ENCODE assay signal across 8 cellular contexts in genomic region chr19:9827325-9828238, GRCh38. TPM values are rescaled to one million over a fixed set of nuclear protein-coding genes. Genes with fewer than 3 reads are reported as not detected.
A peak's percentile ranks its signal among the peaks of the same experiment; 100 is the strongest.
DNase-seq lines count a peak whose midpoint lies in the region; ATAC-seq and TF ChIP-seq lines count a peak whose summit lies in the region.

Gene UBL5, plus strand, starts transcription at chr19:9827918. Its CDS starts 420 bp downstream, at chr19:9828338.

- DNase-seq in NCI-H2081 (lab: John Stamatoyannopoulos, UW) (peak; percentile 83 to 92), T-helper 9 cell (peak; percentile 80), astrocyte of the cerebellum (ENCODE audit: low read depth) (peak; percentile 57), hepatic stellate cell (ENCODE audit: low spot score) (peak; percentile 97), vagina (ENCODE audit: extremely low spot score in 2 of 2) (no peak)

- ATAC-seq in GM18511 (IDR thresholded peaks at IDR 0.05; ENCODE audit: unreplicated experiment) (peak; percentile 95), HG03025 (IDR thresholded peaks at IDR 0.05; ENCODE audit: low FRiP score, unreplicated experiment) (peak; percentile 75)

- H3K4me1 ChIP-seq in rectal smooth muscle tissue (ENCODE audit: control insufficient read depth, insufficient read depth, low read length) (peaks cover 11% of the 10 kb centered on the region), vagina (peaks cover 29% of the 10 kb centered on the region)

- H3K27ac ChIP-seq in rectal smooth muscle tissue (ENCODE audit: low read depth, low read length) = peak within 1 kb of the TSS; percentile 81
- peak within 1 kb of the TSS; percentile 79 for H3K27ac ChIP-seq in vagina

- in situ Hi-C loops in astrocyte of the cerebellum (cut with HindIII; ENCODE audit: low sequenced_read_pairs) = no loop called here

- no peaks in the 10 kb centered on the region for H3K9me3 ChIP-seq in vagina

- H3K27me3 ChIP-seq in rectal smooth muscle tissue (ENCODE audit: control insufficient read depth, insufficient read depth, low read length) (no peaks in the 10 kb centered on the region), vagina (no peaks in the 10 kb centered on the region)

- intact Hi-C loops in vagina (cut with DNase I) = no loop called here

- H3K4me3 ChIP-seq in astrocyte of the cerebellum (ENCODE audit: low read depth, low read length) (peak within 1 kb of the TSS; percentile 98), rectal smooth muscle tissue (ENCODE audit: low read length) (peak within 1 kb of the TSS; percentile 92), vagina (peak within 1 kb of the TSS; percentile 91)

- TF ChIP-seq POLR2A in vagina (IDR thresholded peaks at IDR 0.05) = peak in 1 of 2 donors; percentile 64

- peak within 1 kb of the TSS; percentile 86 for H3K9ac ChIP-seq in rectal smooth muscle tissue (ENCODE audit: low read length)

- H3K36me3 ChIP-seq in rectal smooth muscle tissue (ENCODE audit: control insufficient read depth, insufficient read depth, low read length) (no peaks in the 10 kb centered on the region), vagina (peaks cover 0 to 14% of the 10 kb centered on the region in 2 donors)

- TF ChIP-seq CTCF in astrocyte of the cerebellum (IDR thresholded peaks at IDR 0.05; ENCODE audit: low read depth, low read length, missing control alignments) (no peak), vagina (IDR thresholded peaks at IDR 0.05) (no peak)

RNA-seq across cellular contexts. Expression of gene UBL5, which starts in this region (rescaled TPM):
- total RNA-seq in vagina = 269 TPM

Comparison
In these comparisons a context has a peak if more than half of its experiments do, and no peak if none do; other contexts are left out.
1. DNase-seq: peak in NCI-H2081 (2 of 2), T-helper 9 cell (single experiment), astrocyte of the cerebellum (single experiment) and hepatic stellate cell (single experiment); none in vagina (0 of 2).
2. Peak in every context shown above with its lines, with median percentiles within 50 percentile points of each other: H3K4me3 ChIP-seq.